In genomic region chr1:16367968-16368910, GRCh38 we compare ENCODE assay signal across 8 cellular contexts. TPM values are rescaled to one million over a fixed set of nuclear protein-coding genes. Genes with fewer than 3 reads are reported as not detected.
A peak's percentile ranks its signal among the peaks of the same experiment; 100 is the strongest.
DNase-seq lines count a peak whose midpoint lies in the region; ATAC-seq and TF ChIP-seq lines count a peak whose summit lies in the region.

No MANE protein-coding gene starts in this region.

- TF ChIP-seq EP300 in SK-N-SH (IDR thresholded peaks at IDR 0.05; ENCODE audit: borderline replicate concordance in 1 of 2, low read depth in 1 of 2, low read length in 1 of 2), result no peak

- peaks cover 24% of the 10 kb centered on the region for H3F3A ChIP-seq in SK-N-SH (replicated peaks; ENCODE audit: insufficient read depth)

- DNase-seq in SK-N-SH (no peak), fibroblast of pulmonary artery (ENCODE audit: low read depth) (peak; percentile 33), progenitor cell of endocrine pancreas (ENCODE audit: low spot score, unreplicated experiment) (no peak), G401 (ENCODE audit: low spot score) (no peak), NCI-H2171 (lab: John Stamatoyannopoulos, UW) (no peak)
- DNase-seq in T-helper 2 cell treated with Interferon-gamma antibody and Interleukin-4, amounts not matched to agents 5 μg/mL and 100 μg/mL, for 36 hours (ENCODE audit: low spot score), result no peak

- H3K4me1 Mint-ChIP-seq in T-helper 2 cell treated with Interferon-gamma antibody and Interleukin-4, amounts not matched to agents 5 μg/mL and 100 μg/mL, for 36 hours (ENCODE audit: low read depth), result peaks cover 40% of the 10 kb centered on the region
- peaks cover 21% of the 10 kb centered on the region for H3K4me1 Mint-ChIP-seq in progenitor cell of endocrine pancreas (ENCODE audit: low read depth)

- in situ Hi-C loops in G401 (cut with HindIII; ENCODE audit: low sequenced_read_pairs), result no loop called here

- peak overlapping the region; percentile 95 to 97 for H3K27ac ChIP-seq in SK-N-SH (ENCODE audit: low read depth in 2 of 2, low read length in 1 of 2)

- H3K36me3 Mint-ChIP-seq in T-helper 2 cell treated with Interferon-gamma antibody and Interleukin-4, amounts not matched to agents 5 μg/mL and 100 μg/mL, for 36 hours (ENCODE audit: low read depth), result peaks cover 29% of the 10 kb centered on the region
- H3K36me3 Mint-ChIP-seq in progenitor cell of endocrine pancreas (ENCODE audit: insufficient read depth), result peaks cover 3% of the 10 kb centered on the region

- no peaks in the 10 kb centered on the region for H3K9me2 ChIP-seq in SK-N-SH

- TF ChIP-seq RAD21 in SK-N-SH (IDR thresholded peaks at IDR 0.05; ENCODE audit: low read length), result no peak

- no peaks in the 10 kb centered on the region for H3K27me3 ChIP-seq in SK-N-SH (ENCODE audit: insufficient read depth)

- ATAC-seq in SK-N-SH treated with all-trans-retinoic acid at 6 μM for 48 hours, result no peak; the same call in 2 of the 3 replicates
- ATAC-seq in GM19395 (IDR thresholded peaks at IDR 0.05; ENCODE audit: unreplicated experiment), result no peak

- H3K4me3 Mint-ChIP-seq in T-helper 2 cell treated with Interferon-gamma antibody and Interleukin-4, amounts not matched to agents 5 μg/mL and 100 μg/mL, for 36 hours, result peak overlapping the region; percentile 96
- H3K4me3 Mint-ChIP-seq in progenitor cell of endocrine pancreas (ENCODE audit: low read depth), result peak overlapping the region; percentile 97

- POLR2A ChIA-PET in SK-N-SH (lab: Yijun Ruan, JAX), result interaction anchor here (1.2 kb wide), 1 partner anchor 72 kb away, joined by 4 read pairs; the partner anchor contains the start of gene NECAP2

- H3K9ac ChIP-seq in SK-N-SH, result peak overlapping the region; percentile 97

- H3K27me3 Mint-ChIP-seq in T-helper 2 cell treated with Interferon-gamma antibody and Interleukin-4, amounts not matched to agents 5 μg/mL and 100 μg/mL, for 36 hours (ENCODE audit: low read depth), result no peaks in the 10 kb centered on the region
- no peaks in the 10 kb centered on the region for H3K27me3 Mint-ChIP-seq in progenitor cell of endocrine pancreas

- H3K9me3 Mint-ChIP-seq in T-helper 2 cell treated with Interferon-gamma antibody and Interleukin-4, amounts not matched to agents 5 μg/mL and 100 μg/mL, for 36 hours, result no peaks in the 10 kb centered on the region
- no peaks in the 10 kb centered on the region for H3K9me3 Mint-ChIP-seq in progenitor cell of endocrine pancreas (ENCODE audit: low read depth)

- peaks cover 39% of the 10 kb centered on the region for H4K20me1 ChIP-seq in SK-N-SH (ENCODE audit: insufficient read depth)

- H3K4me3 ChIP-seq in SK-N-SH (ENCODE audit: low read depth in 2 of 2, low read length in 1 of 2), result peak overlapping the region; percentile 76 to 78
- H3K4me3 ChIP-seq in fibroblast of pulmonary artery (replicated peaks; ENCODE audit: low read depth, low read length), result peak overlapping the region; percentile 94

- WGBS in SK-N-SH (ENCODE audit: low lambda C conversion rate), result 2% methylated on average over 24 of the region's 24 CpGs

- no peak overlapping the region for H2AFZ ChIP-seq in SK-N-SH (ENCODE audit: low read depth)

- H3K4me2 ChIP-seq in SK-N-SH, result peak overlapping the region; percentile 92

- no peak for TF ChIP-seq CTCF in SK-N-SH (IDR thresholded peaks at IDR 0.05)
- TF ChIP-seq CTCF in fibroblast of pulmonary artery (IDR thresholded peaks at IDR 0.05; ENCODE audit: low read length, missing control alignments), result no peak
- no peak for TF ChIP-seq CTCF in progenitor cell of endocrine pancreas (IDR thresholded peaks at IDR 0.05; ENCODE audit: unreplicated experiment)

- H3K4me1 ChIP-seq in SK-N-SH (ENCODE audit: control insufficient read depth in 1 of 2, insufficient read depth in 2 of 2, low read depth in 1 of 2, low read length in 1 of 2), result peaks cover 9 to 20% of the 10 kb centered on the region in 2 experiments; a peak in 3 of 4 replicates

- H3K9me3 ChIP-seq in SK-N-SH, result no peaks in the 10 kb centered on the region

- H3K36me3 ChIP-seq in SK-N-SH (replicated peaks in 1 of 2; ENCODE audit: control insufficient read depth in 1 of 2, insufficient read depth in 2 of 2, low read length in 1 of 2), result peaks cover 0 to 2% of the 10 kb centered on the region in 2 experiments

- H3K27ac Mint-ChIP-seq in T-helper 2 cell treated with Interferon-gamma antibody and Interleukin-4, amounts not matched to agents 5 μg/mL and 100 μg/mL, for 36 hours, result peak overlapping the region; percentile 100
- peak overlapping the region; percentile 99 for H3K27ac Mint-ChIP-seq in progenitor cell of endocrine pancreas

- CTCF ChIA-PET in SK-N-SH (lab: Yijun Ruan, JAX), result interaction anchor here (0.7 to 1.8 kb wide), 10 partner anchors 11 to 584 kb away, joined by 3 to 8 read pairs (median 4); partner anchors contain the start of gene NECAP2

- H3K79me2 ChIP-seq in SK-N-SH (ENCODE audit: insufficient read depth), result peaks cover 59% of the 10 kb centered on the region

TF ChIP-seq in SK-N-SH, 30 proteins besides CTCF, POLR2A, EP300 and RAD21 (continues in another document):
- TF ChIP-seq REST (IDR thresholded peaks at IDR 0.05; ENCODE audit: low read depth, low read length), result no peak

TF ChIP-seq in SK-N-SH treated with all-trans-retinoic acid at 6 μM for 48 hours, 23 proteins besides CTCF, POLR2A, EP300 and RAD21 (continues in another document):
- TF ChIP-seq ISL1 (CRISPR knock-in tag; IDR thresholded peaks at IDR 0.05) (no peak), POU6F1 (CRISPR knock-in tag; IDR thresholded peaks at IDR 0.05; ENCODE audit: borderline replicate concordance, low read depth) (no peak), CSDC2 (CRISPR knock-in tag; IDR thresholded peaks at IDR 0.05) (no peak), ZNF565 (CRISPR knock-in tag; conservative IDR thresholded peaks at IDR 0.05; ENCODE audit: low read depth) (no peak), CREB5 (CRISPR knock-in tag; IDR thresholded peaks at IDR 0.05; ENCODE audit: low read depth) (no peak), GLIS3 (CRISPR knock-in tag; IDR thresholded peaks at IDR 0.05) (no peak), CSRNP3 (CRISPR knock-in tag; IDR thresholded peaks at IDR 0.05) (no peak), ZNF8 (CRISPR knock-in tag; IDR thresholded peaks at IDR 0.05) (no peak), ESRRG (CRISPR knock-in tag; IDR thresholded peaks at IDR 0.05) (no peak), RARB (CRISPR knock-in tag; IDR thresholded peaks at IDR 0.05) (no peak), ZNF70 (CRISPR knock-in tag; IDR thresholded peaks at IDR 0.05) (no peak), SNAI2 (CRISPR knock-in tag; IDR thresholded peaks at IDR 0.05) (no peak), ZC3H10 (CRISPR knock-in tag; IDR thresholded peaks at IDR 0.05) (no peak), ARNTL (CRISPR knock-in tag; IDR thresholded peaks at IDR 0.05; ENCODE audit: borderline replicate concordance, low read depth) (no peak), ZFP30 (CRISPR knock-in tag; IDR thresholded peaks at IDR 0.05) (no peak), ZFP3 (CRISPR knock-in tag; IDR thresholded peaks at IDR 0.05) (no peak), TCF4 (CRISPR knock-in tag; IDR thresholded peaks at IDR 0.05; ENCODE audit: borderline replicate concordance) (no peak), TOX (CRISPR knock-in tag; IDR thresholded peaks at IDR 0.05; ENCODE audit: borderline replicate concordance) (no peak), OSR1 (CRISPR knock-in tag; IDR thresholded peaks at IDR 0.05) (no peak)

RNA-seq across cellular contexts. Expression of gene SZRD1, which starts 1.2 kb away (rescaled TPM):
- polyA plus RNA-seq in SK-N-SH (2012; rRNA removed), result 100 and 119 TPM in 2 replicates
- polyA plus RNA-seq in SK-N-SH (2012; cell fraction: cytosol; rRNA removed), result 79.5 and 109 TPM in 2 replicates
- 51.0 and 70.5 TPM in 2 replicates for polyA plus RNA-seq in SK-N-SH (2012; cell fraction: nucleus; rRNA removed)
- 109 and 119 TPM in 2 replicates for total RNA-seq in progenitor cell of endocrine pancreas
- total RNA-seq in G401 (2014; rRNA removed; shearing (Covaris generic)), result 77.8 and 109 TPM in 2 replicates

RNA-seq across cellular contexts. Expression of gene FBXO42, which starts 16.0 kb away (rescaled TPM):
- 8.6 and 10.3 TPM in 2 replicates for polyA plus RNA-seq in SK-N-SH (2012; rRNA removed)
- 6.0 and 7.3 TPM in 2 replicates for polyA plus RNA-seq in SK-N-SH (2012; cell fraction: cytosol; rRNA removed)
- 25.0 and 26.3 TPM in 2 replicates for polyA plus RNA-seq in SK-N-SH (2012; cell fraction: nucleus; rRNA removed)
- 26.8 and 30.5 TPM in 2 replicates for total RNA-seq in progenitor cell of endocrine pancreas
- 19.7 and 28.2 TPM in 2 replicates for total RNA-seq in G401 (2014; rRNA removed; shearing (Covaris generic))
